ENCODE assay signal across 13 cellular contexts in genomic region chr16:11994187-11995119, GRCh38. TPM values are rescaled to one million over a fixed set of nuclear protein-coding genes. Genes with fewer than 3 reads are reported as not detected.
A peak's percentile ranks its signal among the peaks of the same experiment; 100 is the strongest.
DNase-seq lines count a peak whose midpoint lies in the region; ATAC-seq and TF ChIP-seq lines count a peak whose summit lies in the region.
"Had no signal": no experiment of that assay in that cellular context is flagged by ENCODE, and none has a peak within 500 bp of the region (broad histone marks: within the 10 kb centered on the region; RNA-seq: fewer than 3 reads in every experiment).

No MANE protein-coding gene starts in this region.

- no peak overlapping the region for H3K4me3 Mint-ChIP-seq in memory B cell
- no peak overlapping the region for H3K4me3 Mint-ChIP-seq in activated naive CD8-positive, alpha-beta T cell treated with anti-CD3 and anti-CD28 coated beads, Interleukin-2, amount 50 U/mL, for 24 hours

- no peaks in the 10 kb centered on the region for H3K9me3 ChIP-seq in upper lobe of left lung
- H3K9me3 ChIP-seq: vagina had no signal

- no peak for TF ChIP-seq CTCF in upper lobe of left lung (IDR thresholded peaks at IDR 0.05)

- H3K4me1 Mint-ChIP-seq in memory B cell: peaks cover 49% of the 10 kb centered on the region
- peaks cover 8% of the 10 kb centered on the region for H3K4me1 Mint-ChIP-seq in activated naive CD8-positive, alpha-beta T cell treated with anti-CD3 and anti-CD28 coated beads, Interleukin-2, amount 50 U/mL, for 24 hours

- no peaks in the 10 kb centered on the region for H3K27me3 ChIP-seq in upper lobe of left lung
- H3K27me3 ChIP-seq: vagina had no signal

- H3K9me3 Mint-ChIP-seq in memory B cell: no peaks in the 10 kb centered on the region
- H3K9me3 Mint-ChIP-seq in activated naive CD8-positive, alpha-beta T cell treated with anti-CD3 and anti-CD28 coated beads, Interleukin-2, amount 50 U/mL, for 24 hours: no peaks in the 10 kb centered on the region

- DNase-seq in SKM-1 treated with dmso at 0.1 percent for 144 hours (lab: John Stamatoyannopoulos, UW; ENCODE audit: unreplicated experiment) (peak; percentile 58), SKM-1 (lab: John Stamatoyannopoulos, UW; ENCODE audit: unreplicated experiment) (no peak), dermis microvascular lymphatic vessel endothelial cell (ENCODE audit: low read depth in 2 of 2) (peak; percentile 74 to 78), memory B cell (ENCODE audit: low spot score in 2 of 2) (no peak), upper lobe of left lung (peak in 1 of 2 donors; percentile 73), amniotic stem cell (lab: John Stamatoyannopoulos, UW) (no peak)
- DNase-seq in activated naive CD8-positive, alpha-beta T cell treated with anti-CD3 and anti-CD28 coated beads, Interleukin-2, amount 50 U/mL, for 24 hours: no peak
- DNase-seq: activated T-cell treated with anti-CD3 and anti-CD28 coated beads, Interleukin-2, amount 50 U/mL, for 48 hours; NK-92 treated with Interleukin-12 subunit alpha and Interleukin-12 subunit beta, amount 100 ng/mL, for 24 hours had no signal

- H3K27me3 Mint-ChIP-seq in memory B cell: no peaks in the 10 kb centered on the region
- no peaks in the 10 kb centered on the region for H3K27me3 Mint-ChIP-seq in activated naive CD8-positive, alpha-beta T cell treated with anti-CD3 and anti-CD28 coated beads, Interleukin-2, amount 50 U/mL, for 24 hours

- no peak overlapping the region for H3K4me3 ChIP-seq in upper lobe of left lung
- H3K4me3 ChIP-seq: vagina had no signal

- peaks cover 7% of the 10 kb centered on the region for H3K36me3 Mint-ChIP-seq in memory B cell
- H3K36me3 Mint-ChIP-seq in activated naive CD8-positive, alpha-beta T cell treated with anti-CD3 and anti-CD28 coated beads, Interleukin-2, amount 50 U/mL, for 24 hours (ENCODE audit: low read depth): no peaks in the 10 kb centered on the region

- 61 to 62% methylated on average over 4 to 7 of the region's 7 CpGs for WGBS in upper lobe of left lung, 2 donors

- peaks cover 4 to 28% (median 16%) of the 10 kb centered on the region in 4 donors for H3K4me1 ChIP-seq in upper lobe of left lung

- H3K27ac Mint-ChIP-seq in memory B cell: peak overlapping the region; percentile 45
- no peak overlapping the region for H3K27ac Mint-ChIP-seq in activated naive CD8-positive, alpha-beta T cell treated with anti-CD3 and anti-CD28 coated beads, Interleukin-2, amount 50 U/mL, for 24 hours

- peak overlapping the region in 3 of 4 donors; percentile 28 to 49 (median 44) for H3K27ac ChIP-seq in upper lobe of left lung
- H3K27ac ChIP-seq: vagina had no signal

- ATAC-seq in memory B cell (ENCODE audit: low read depth) (peak; percentile 67), upper lobe of left lung (ENCODE audit: low FRiP score in 2 of 2) (peak; percentile 66 to 87), HG03469 (IDR thresholded peaks at IDR 0.05; ENCODE audit: unreplicated experiment) (no peak)
- ATAC-seq in activated naive CD8-positive, alpha-beta T cell treated with anti-CD3 and anti-CD28 coated beads, Interleukin-2, amount 50 U/mL, for 24 hours: no peak

- no peak for TF ChIP-seq EP300 in upper lobe of left lung (IDR thresholded peaks at IDR 0.05)

- TF ChIP-seq POLR2A in upper lobe of left lung (IDR thresholded peaks at IDR 0.05): peak in 1 of 4 donors; percentile 50

- H3K36me3 ChIP-seq in upper lobe of left lung: no peaks in the 10 kb centered on the region
- H3K36me3 ChIP-seq: vagina had no signal

RNA-seq across cellular contexts. Expression of gene SNX29, which starts 17.9 kb away (rescaled TPM):
- total RNA-seq in dermis microvascular lymphatic vessel endothelial cell (9.9 and 14.7 TPM in 2 replicates), upper lobe of left lung (10 to 100 TPM; 22.6 to 95.3 (median 42.2) TPM)

RNA-seq across cellular contexts. Expression of gene TNFRSF17, which starts 29.4 kb away (rescaled TPM):
- total RNA-seq in dermis microvascular lymphatic vessel endothelial cell (not detected in 2 replicates), upper lobe of left lung (1 to 10 TPM in 3 of 6 donors, not detected in 3; 1.6 to 2.9 (median 2.0) TPM)
- total RNA-seq: A673, fibroblast of lung, vagina had no signal

RNA-seq across cellular contexts. Expression of gene NPIPB2, which starts 52.6 kb away (rescaled TPM):
- total RNA-seq in dermis microvascular lymphatic vessel endothelial cell (1.3 and 4.0 TPM in 2 replicates), upper lobe of left lung (10 to 100 TPM in 3 of 6 donors, 1 to 10 TPM in 3; 3.6 to 47.1 (median 9.0) TPM)

Comparison
In these comparisons a context has a peak if more than half of its experiments do, and no peak if none do; other contexts are left out.
1. DNase-seq: peak in SKM-1 treated with dmso at 0.1 percent for 144 hours (single experiment) and dermis microvascular lymphatic vessel endothelial cell (2 of 2); none in SKM-1 (single experiment), memory B cell (0 of 2), amniotic stem cell (single experiment) and activated naive CD8-positive, alpha-beta T cell treated with anti-CD3 and anti-CD28 coated beads, Interleukin-2, amount 50 U/mL, for 24 hours (single experiment).
2. ATAC-seq: peak in memory B cell (single experiment) and upper lobe of left lung (2 of 2); none in HG03469 (single experiment) and activated naive CD8-positive, alpha-beta T cell treated with anti-CD3 and anti-CD28 coated beads, Interleukin-2, amount 50 U/mL, for 24 hours (single experiment).